Comparison of ENCODE assay signal across 1 cellular context in the genomic region with DNA sequence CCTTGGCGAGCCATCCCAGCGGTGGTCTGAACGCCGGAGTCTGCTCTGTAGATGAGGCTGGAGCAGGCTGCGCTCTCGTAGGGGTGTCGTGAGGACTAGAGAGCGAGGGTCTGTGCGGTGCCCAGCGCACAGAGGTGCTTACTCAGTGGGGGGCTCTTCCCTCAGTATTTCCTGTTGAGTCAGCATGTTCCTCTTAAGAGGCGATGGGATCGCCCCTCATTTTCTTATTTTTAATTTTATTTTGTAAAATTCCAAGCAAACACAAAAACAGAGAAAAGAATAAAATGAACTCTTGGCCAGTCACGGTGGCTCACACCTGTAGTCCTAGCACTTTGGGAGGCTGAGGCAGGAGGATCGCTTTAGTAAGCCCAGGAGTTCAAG.
TF ChIP-seq lines count a peak whose summit lies in the region.

No MANE protein-coding gene starts in this region.

TF ChIP-seq in H1, 55 proteins besides CTCF, POLR2A, EP300 and RAD21:
- peak; percentile 20; the same call in 1 of the 2 replicates for TF ChIP-seq MAFK (IDR thresholded peaks at IDR 0.05; ENCODE audit: low read depth, low read length)
- no peak for TF ChIP-seq CBX8 (IDR thresholded peaks at IDR 0.05; ENCODE audit: borderline replicate concordance, low read depth, low read length)
